In the genomic region with DNA sequence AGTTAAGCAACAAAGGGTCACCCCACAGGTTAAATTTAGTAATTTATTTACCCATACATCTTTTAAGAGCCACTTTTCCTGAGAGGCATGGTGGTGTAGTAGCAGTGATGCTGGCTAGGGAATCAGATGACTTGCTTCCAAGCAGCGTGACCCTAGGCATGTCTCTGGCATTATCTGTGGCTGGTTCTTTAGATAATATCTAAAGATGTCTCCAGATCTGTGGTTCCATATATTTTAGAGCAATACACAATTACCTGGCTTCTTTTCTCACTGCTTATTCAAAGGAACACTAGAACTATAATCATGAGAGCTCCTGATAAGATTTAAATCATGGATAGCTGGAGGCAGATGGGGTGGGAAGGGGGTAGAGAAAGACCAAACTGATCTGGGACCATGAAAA, we compare ENCODE assay signal across 2 cellular contexts.
TF ChIP-seq lines count a peak whose summit lies in the region.

No MANE protein-coding gene starts in this region.

TF ChIP-seq in SK-N-SH, 30 proteins besides CTCF, POLR2A, EP300 and RAD21 (continued from another document):
- no peak for TF ChIP-seq REST (IDR thresholded peaks at IDR 0.05; ENCODE audit: low read depth, low read length)
- TF ChIP-seq NFIC (IDR thresholded peaks at IDR 0.05; ENCODE audit: borderline replicate concordance): no peak
- no peak for TF ChIP-seq ZBTB33 (IDR thresholded peaks at IDR 0.05; ENCODE audit: borderline replicate concordance, low read depth)
- no peak for TF ChIP-seq USF2 (IDR thresholded peaks at IDR 0.05; ENCODE audit: borderline replicate concordance, low read depth, low read length)
- TF ChIP-seq RXRA (IDR thresholded peaks at IDR 0.05; ENCODE audit: borderline replicate concordance, low read depth): no peak
- TF ChIP-seq ELF1 (IDR thresholded peaks at IDR 0.05): no peak
- TF ChIP-seq MXI1 (IDR thresholded peaks at IDR 0.05; ENCODE audit: low read depth, low read length): peak; percentile 13; the same call in 1 of the 2 replicates

TF ChIP-seq in SK-N-SH treated with all-trans-retinoic acid at 6 μM for 48 hours, 23 proteins besides CTCF, POLR2A, EP300 and RAD21 (continued from another document):
- TF ChIP-seq CREB5 (CRISPR knock-in tag; IDR thresholded peaks at IDR 0.05; ENCODE audit: low read depth): no peak
- no peak for TF ChIP-seq PPARA (CRISPR knock-in tag; IDR thresholded peaks at IDR 0.05; ENCODE audit: borderline replicate concordance)
- TF ChIP-seq ESRRG (CRISPR knock-in tag; IDR thresholded peaks at IDR 0.05): no peak
- no peak for TF ChIP-seq TCF4 (CRISPR knock-in tag; IDR thresholded peaks at IDR 0.05; ENCODE audit: borderline replicate concordance)
- TF ChIP-seq ZNF70 (CRISPR knock-in tag; IDR thresholded peaks at IDR 0.05): no peak
